Comparison of ENCODE assay signal across 18 cellular contexts in genomic region chr4:84750956-84751275, GRCh38.
"Had no signal": no experiment of that assay in that cellular context is flagged by ENCODE, and none has a peak within 500 bp of the region (broad histone marks: within the 10 kb centered on the region; RNA-seq: fewer than 3 reads in every experiment).

No MANE protein-coding gene starts in this region.

- H3K27ac ChIP-seq: lower lobe of right lung, ovary, tibial artery, upper lobe of left lung, uterus had no signal

- ATAC-seq: natural killer cell; stimulated activated memory B cell treated with anti-CD40 and anti-IgM and Interleukin-4, amounts not matched to agents 10 μg/mL and 1 μg/mL and 100 μg/mL, for 72 hours had no signal

- H3K4me3 Mint-ChIP-seq: memory B cell; mesothelial cell of epicardium; natural killer cell; neural crest cell; stimulated activated memory B cell treated with anti-CD40 and anti-IgM and Interleukin-4, amounts not matched to agents 10 μg/mL and 1 μg/mL and 100 μg/mL, for 72 hours; stimulated activated naive CD8-positive, alpha-beta T cell treated with anti-CD3 and anti-CD28 coated beads, Interleukin-15, Interleukin-2, amounts not matched to agents 100 ng/mL and 50 ng/mL, for 24 hours had no signal

- H3K27me3 ChIP-seq: dorsolateral prefrontal cortex, ovary, tibial artery, upper lobe of left lung, uterus had no signal

- H3K36me3 Mint-ChIP-seq: memory B cell; natural killer cell; stimulated activated memory B cell treated with anti-CD40 and anti-IgM and Interleukin-4, amounts not matched to agents 10 μg/mL and 1 μg/mL and 100 μg/mL, for 72 hours had no signal

- H3K36me3 ChIP-seq: ovary, uterus had no signal

- H3K4me1 ChIP-seq: lower lobe of right lung, tibial artery, uterus had no signal

- H3K4me3 ChIP-seq: lower lobe of right lung, ovary, smooth muscle cell, tibial artery, upper lobe of left lung, uterus had no signal

- H3K27me3 Mint-ChIP-seq: memory B cell; progenitor cell of endocrine pancreas; stimulated activated memory B cell treated with anti-CD40 and anti-IgM and Interleukin-4, amounts not matched to agents 10 μg/mL and 1 μg/mL and 100 μg/mL, for 72 hours; stimulated activated naive CD8-positive, alpha-beta T cell treated with anti-CD3 and anti-CD28 coated beads, Interleukin-15, Interleukin-2, amounts not matched to agents 100 ng/mL and 50 ng/mL, for 24 hours had no signal

- H3K9me3 ChIP-seq: lower lobe of right lung, ovary, tibial artery, upper lobe of left lung, uterus had no signal

- H3K4me1 Mint-ChIP-seq: memory B cell; mesothelial cell of epicardium; natural killer cell; neural crest cell; stimulated activated memory B cell treated with anti-CD40 and anti-IgM and Interleukin-4, amounts not matched to agents 10 μg/mL and 1 μg/mL and 100 μg/mL, for 72 hours had no signal

- H3K9me3 Mint-ChIP-seq: memory B cell; mesothelial cell of epicardium; neural crest cell; stimulated activated memory B cell treated with anti-CD40 and anti-IgM and Interleukin-4, amounts not matched to agents 10 μg/mL and 1 μg/mL and 100 μg/mL, for 72 hours; stimulated activated naive CD8-positive, alpha-beta T cell treated with anti-CD3 and anti-CD28 coated beads, Interleukin-15, Interleukin-2, amounts not matched to agents 100 ng/mL and 50 ng/mL, for 24 hours had no signal

- H3K27ac Mint-ChIP-seq: memory B cell; mesothelial cell of epicardium; natural killer cell; progenitor cell of endocrine pancreas; stimulated activated memory B cell treated with anti-CD40 and anti-IgM and Interleukin-4, amounts not matched to agents 10 μg/mL and 1 μg/mL and 100 μg/mL, for 72 hours; stimulated activated naive CD8-positive, alpha-beta T cell treated with anti-CD3 and anti-CD28 coated beads, Interleukin-15, Interleukin-2, amounts not matched to agents 100 ng/mL and 50 ng/mL, for 24 hours had no signal

- DNase-seq: cortex of kidney; dorsolateral prefrontal cortex; effector CD8-positive, alpha-beta T cell; islet precursor cell; lower lobe of right lung; natural killer cell; ovary; stimulated activated CD4-positive, alpha-beta T cell treated with anti-CD3 and anti-CD28 coated beads, Interleukin-4, amount 100 ng/mL, for 1 hour; tibial artery; upper lobe of left lung; uterus had no signal
